8 cellular contexts compared by ENCODE assay signal in genomic region chr18:70961933-70962332, GRCh38.
"Had no signal": no experiment of that assay in that cellular context is flagged by ENCODE, and none has a peak within 500 bp of the region (broad histone marks: within the 10 kb centered on the region; RNA-seq: fewer than 3 reads in every experiment).

No MANE protein-coding gene starts in this region.

- FAIRE-seq: G401.6, GM12878, GM12891, GM12892, GM18507, GM19239 had no signal

- DNase-seq: GDM1, GF-D8 had no signal

- H3K4me3 ChIP-seq: GM12878 had no signal

- ATAC-seq: GM12878 had no signal
